Comparison of ENCODE assay signal across 3 cellular contexts in genomic region chr6:75441883-75442282, GRCh38. TPM values are rescaled to one million over a fixed set of nuclear protein-coding genes. Genes with fewer than 3 reads are reported as not detected.
"Had no signal": no experiment of that assay in that cellular context is flagged by ENCODE, and none has a peak within 500 bp of the region (broad histone marks: within the 10 kb centered on the region; RNA-seq: fewer than 3 reads in every experiment).

No MANE protein-coding gene starts in this region.

RNA-seq across cellular contexts. Expression of gene FILIP1, which starts 51.7 kb away (rescaled TPM):
- total RNA-seq: naive thymus-derived CD8-positive, alpha-beta T cell; natural killer cell; natural killer cell treated with Interleukin-12 subunit alpha and Interleukin-12 subunit beta and Interleukin-15 and Interleukin-18, amount 100 ng/mL, for 72 hours had no signal
